12 cellular contexts compared by ENCODE assay signal in genomic region chr17:61335845-61336655, GRCh38.
A peak's percentile ranks its signal among the peaks of the same experiment; 100 is the strongest.
DNase-seq lines count a peak whose midpoint lies in the region; ATAC-seq, FAIRE-seq and TF ChIP-seq lines count a peak whose summit lies in the region.
"Had no signal": no experiment of that assay in that cellular context is flagged by ENCODE, and none has a peak within 500 bp of the region (broad histone marks: within the 10 kb centered on the region; RNA-seq: fewer than 3 reads in every experiment).

No MANE protein-coding gene starts in this region.

- no peak overlapping the region for H3K4ac ChIP-seq in trophoblast cell (ENCODE audit: low read depth, low read length)

- H4K91ac ChIP-seq in trophoblast cell (ENCODE audit: low read depth, low read length), result no peak overlapping the region

- H3K18ac ChIP-seq in trophoblast cell (ENCODE audit: low read length), result no peak overlapping the region

- peak; percentile 87 for DNase-seq in DMS53 (lab: John Stamatoyannopoulos, UW)
- peak; percentile 28 for DNase-seq in NCI-H2171 (lab: John Stamatoyannopoulos, UW)
- DNase-seq in coronary artery (ENCODE audit: low spot score), result no peak
- DNase-seq in mucosa of gallbladder (ENCODE audit: low spot score), result peak; percentile 32
- no peak for DNase-seq in trophoblast cell
- no peak for DNase-seq in frontal cortex (ENCODE audit: low spot score in 2 of 2)
- DNase-seq: activated CD4-positive, alpha-beta T cell treated with anti-CD3 and anti-CD28 coated beads, Interleukin-2, amount 50 U/mL, for 4 hours; Peyer's patch had no signal

- whole genome bisulfite sequencing in trophoblast cell (ENCODE audit: extremely low coverage, insufficient coverage, insufficient read length), result no CpG with 5 or more reads among the region's 16 CpGs

- no peak overlapping the region for H3K4me2 ChIP-seq in trophoblast cell (ENCODE audit: low read length)

- H3K23ac ChIP-seq in trophoblast cell (ENCODE audit: low read length), result no peak overlapping the region

- no peaks in the 10 kb centered on the region for H3K27me3 ChIP-seq in trophoblast cell (ENCODE audit: insufficient read depth, low read length)
- H3K27me3 ChIP-seq: BLaER1 treated with 17β-estradiol and CSF1 and Interleukin-3, amounts not matched to agents 10 nM and 100 nM; Peyer's patch had no signal

- H2BK120ac ChIP-seq in trophoblast cell (ENCODE audit: insufficient read depth, low read length, poor library complexity), result no peak overlapping the region

- no peak overlapping the region for H2AK5ac ChIP-seq in trophoblast cell (ENCODE audit: low read length)

- TF ChIP-seq CTCF in coronary artery (IDR thresholded peaks at IDR 0.05), result no peak

- no peak overlapping the region for H2BK12ac ChIP-seq in trophoblast cell (ENCODE audit: low read length)

- H3K4me3 ChIP-seq in coronary artery, result no peak overlapping the region
- no peak overlapping the region for H3K4me3 ChIP-seq in trophoblast cell (ENCODE audit: low read depth, low read length)
- H3K4me3 ChIP-seq: BLaER1 treated with 17β-estradiol and CSF1 and Interleukin-3, amounts not matched to agents 10 nM and 100 nM; Peyer's patch had no signal

- no peaks in the 10 kb centered on the region for H3K9me3 ChIP-seq in trophoblast cell (ENCODE audit: insufficient read depth, low read depth, low read length)
- H3K9me3 ChIP-seq: BLaER1 treated with 17β-estradiol and CSF1 and Interleukin-3, amounts not matched to agents 10 nM and 100 nM; Peyer's patch had no signal

- no peak overlapping the region for H3K14ac ChIP-seq in trophoblast cell (ENCODE audit: low read length)

- H4K12ac ChIP-seq in trophoblast cell (ENCODE audit: low read depth, low read length), result no peak overlapping the region

- H3K36me3 ChIP-seq in trophoblast cell (ENCODE audit: control insufficient read depth in 1 of 2, insufficient read depth in 2 of 2, low read length in 2 of 2), result no peaks in the 10 kb centered on the region
- H3K36me3 ChIP-seq: BLaER1 treated with 17β-estradiol and CSF1 and Interleukin-3, amounts not matched to agents 10 nM and 100 nM; Peyer's patch had no signal

- H3K9ac ChIP-seq in trophoblast cell (ENCODE audit: low read length), result no peak overlapping the region
- H3K9ac ChIP-seq: BLaER1 treated with 17β-estradiol and CSF1 and Interleukin-3, amounts not matched to agents 10 nM and 100 nM had no signal

- H3K4me1 ChIP-seq in trophoblast cell (ENCODE audit: control insufficient read depth in 1 of 2, insufficient read depth in 2 of 2, low read length in 2 of 2), result no peaks in the 10 kb centered on the region

- no peak overlapping the region for H2BK5ac ChIP-seq in trophoblast cell (ENCODE audit: low read depth, low read length, poor library complexity)

- H2AFZ ChIP-seq in trophoblast cell (ENCODE audit: insufficient read depth, low read length, poor library complexity), result no peak overlapping the region

- H3K27ac ChIP-seq in coronary artery, result peak overlapping the region; percentile 67 to 84
- no peak overlapping the region for H3K27ac ChIP-seq in trophoblast cell (ENCODE audit: low read depth, low read length)
- H3K27ac ChIP-seq: BLaER1 treated with 17β-estradiol and CSF1 and Interleukin-3, amounts not matched to agents 10 nM and 100 nM; Peyer's patch had no signal

- H4K8ac ChIP-seq in trophoblast cell (ENCODE audit: low read depth, low read length), result no peak overlapping the region

- ATAC-seq in GM21423 (IDR thresholded peaks at IDR 0.05; ENCODE audit: unreplicated experiment) (no peak), GM18873 (IDR thresholded peaks at IDR 0.05; ENCODE audit: low FRiP score, unreplicated experiment) (no peak)
- ATAC-seq: HCT116 had no signal

- no peaks in the 10 kb centered on the region for H3K79me1 ChIP-seq in trophoblast cell (ENCODE audit: low read length)

- H3K79me2 ChIP-seq in trophoblast cell (ENCODE audit: control insufficient read depth, insufficient read depth, low read length, poor library complexity), result no peaks in the 10 kb centered on the region

- no peak for FAIRE-seq in frontal cortex (lab: Jason Lieb, UNC)

Comparison
In these comparisons a context has a peak if more than half of its experiments do, and no peak if none do; other contexts are left out.
1. DNase-seq: peak in DMS53 (single experiment), NCI-H2171 (single experiment) and mucosa of gallbladder (single experiment); none in coronary artery (single experiment), trophoblast cell (0 of 2) and frontal cortex (0 of 2).